1 cellular context compared by ENCODE assay signal in the genomic region with DNA sequence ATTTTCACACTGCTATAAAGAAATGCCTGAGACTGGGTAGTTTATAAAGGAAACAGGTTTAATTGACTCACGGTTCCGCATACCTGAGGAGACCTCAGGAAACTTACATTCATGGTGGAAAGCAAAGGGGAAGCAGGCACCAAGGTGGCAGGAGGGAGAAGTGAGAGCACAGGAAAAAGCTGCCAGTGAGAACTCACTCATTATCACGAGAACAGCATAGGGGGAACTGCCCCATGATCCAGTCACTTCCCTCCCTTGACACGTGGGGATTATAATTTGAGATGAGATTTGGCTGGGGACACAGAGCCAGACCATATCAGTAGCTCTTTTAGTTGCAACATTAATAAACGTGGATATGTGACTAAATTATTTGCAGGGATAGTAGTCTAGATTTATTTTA.
TF ChIP-seq lines count a peak whose summit lies in the region.

No MANE protein-coding gene starts in this region.

TF ChIP-seq in IMR-90, 13 proteins besides CTCF, POLR2A, EP300 and RAD21:
- TF ChIP-seq USF2 (IDR thresholded peaks at IDR 0.05; ENCODE audit: low read depth, low read length) (no peak), MXI1 (IDR thresholded peaks at IDR 0.05; ENCODE audit: borderline replicate concordance, low read depth, low read length) (no peak), MAFK (IDR thresholded peaks at IDR 0.05; ENCODE audit: low read depth, low read length) (no peak), RFX5 (IDR thresholded peaks at IDR 0.05; ENCODE audit: low read depth, low read length) (no peak), NFE2L2 (IDR thresholded peaks at IDR 0.05; ENCODE audit: low read depth, low read length) (no peak), SMC3 (IDR thresholded peaks at IDR 0.05; ENCODE audit: low read depth, low read length) (no peak), BHLHE40 (IDR thresholded peaks at IDR 0.05; ENCODE audit: low read depth, low read length) (no peak), CEBPB (IDR thresholded peaks at IDR 0.05; ENCODE audit: low read depth, low read length) (no peak), ELK1 (IDR thresholded peaks at IDR 0.05; ENCODE audit: borderline replicate concordance, low read depth, low read length) (no peak), CHD1 (IDR thresholded peaks at IDR 0.05; ENCODE audit: low read depth, low read length) (no peak), FOS (IDR thresholded peaks at IDR 0.05; ENCODE audit: low read depth, low read length) (no peak), RCOR1 (IDR thresholded peaks at IDR 0.05; ENCODE audit: insufficient replicate concordance, low read length) (no peak), MAZ (IDR thresholded peaks at IDR 0.05; ENCODE audit: borderline replicate concordance, low read depth, low read length) (no peak)
